31 cellular contexts compared by ENCODE assay signal in the genomic region with DNA sequence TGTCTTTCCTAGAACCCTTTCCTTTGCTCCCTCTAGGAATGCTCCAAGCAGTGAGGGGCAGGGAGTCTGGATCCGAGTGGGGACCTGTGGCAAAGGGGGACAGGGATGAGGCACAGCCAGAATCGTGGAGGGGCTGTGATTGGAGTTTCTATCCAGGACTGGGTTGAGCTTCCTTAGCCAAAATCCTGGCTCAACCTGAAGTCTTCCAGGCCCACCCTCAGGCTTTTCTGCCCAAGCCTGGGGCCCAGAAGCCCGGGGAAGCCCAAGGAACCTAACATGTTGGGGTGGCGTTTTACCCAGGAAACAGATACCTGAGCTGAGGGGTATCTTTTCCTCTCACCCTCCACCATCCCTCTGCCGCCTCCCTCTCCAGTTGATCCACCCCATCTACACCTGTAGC. TPM values are rescaled to one million over a fixed set of nuclear protein-coding genes. Genes with fewer than 3 reads are reported as not detected.
"Had no signal": no experiment of that assay in that cellular context is flagged by ENCODE, and none has a peak within 500 bp of the region (broad histone marks: within the 10 kb centered on the region; RNA-seq: fewer than 3 reads in every experiment).

No MANE protein-coding gene starts in this region.

- H3K36me3 ChIP-seq: adrenal gland, breast epithelium had no signal

- DNase-seq: activated B cell treated with CpG ODN at 0.5 μM for 24 hours; activated CD4-positive, alpha-beta memory T cell treated with anti-CD3 and anti-CD28 coated beads for 36 hours; activated CD4-positive, alpha-beta T cell treated with anti-CD3 and anti-CD28 coated beads for 4 hours; activated CD4-positive, alpha-beta T cell treated with anti-CD3 and anti-CD28 coated beads, Interleukin-2, amount 50 U/mL, for 1 hour; activated CD4-positive, CD25-positive, alpha-beta regulatory T cell treated with anti-CD3 and anti-CD28 coated beads, Interleukin-2, amount 50 U/mL, for 72 hours; activated CD8-positive, alpha-beta memory T cell treated with anti-CD3 and anti-CD28 coated beads, Interleukin-2, amount 50 U/mL, for 4 hours; activated gamma-delta T cell treated with Interleukin-2 at 50 U/mL for 16 hours; activated naive CD4-positive, alpha-beta T cell treated with anti-CD3 and anti-CD28 coated beads for 36 hours; activated T-cell treated with anti-CD3 and anti-CD28 coated beads for 4 hours; activated T-cell treated with anti-CD3 and anti-CD28 coated beads, Interleukin-2, amount 50 U/mL, for 4 hours; adrenal gland; body of pancreas; caudate nucleus; NCI-H1092 treated with DMSO at 0.1 percent for 48 hours; NCI-H1417; NCI-H187 treated with DMSO at 0.1 percent for 48 hours; NCI-H2081; NCI-H226; NCI-H446 treated with DMSO at 0.1 percent for 48 hours; NCI-H524; NCI-H69; SHP77; SJCRH30 had no signal

- H3K9me3 ChIP-seq: adrenal gland, body of pancreas, breast epithelium, SJCRH30 had no signal

- H3K4me3 ChIP-seq: adrenal gland, body of pancreas, breast epithelium, SJCRH30, SK-N-MC had no signal

- H3K27me3 ChIP-seq: breast epithelium, SJCRH30 had no signal

- H3K4me1 ChIP-seq: breast epithelium had no signal

- H3K27ac ChIP-seq: adrenal gland, body of pancreas, breast epithelium, SJCRH30, SK-N-MC had no signal

- ATAC-seq: activated naive CD4-positive, alpha-beta T cell treated with anti-CD3 and anti-CD28 coated beads, Interleukin-2, amount 50 U/mL, for 72 hours; activated T-cell treated with anti-CD3 and anti-CD28 coated beads, Interleukin-2, amount 50 U/mL, for 4 hours; body of pancreas; Panc1 had no signal

RNA-seq across cellular contexts. Expression of gene MYOG, which starts 5.4 kb away (rescaled TPM):
- total RNA-seq: activated B cell treated with CpG ODN at 0.5 μM for 24 hours; activated CD4-positive, alpha-beta memory T cell treated with anti-CD3 and anti-CD28 coated beads for 36 hours; activated naive CD4-positive, alpha-beta T cell treated with anti-CD3 and anti-CD28 coated beads for 36 hours; activated naive CD4-positive, alpha-beta T cell treated with anti-CD3 and anti-CD28 coated beads, Interleukin-2, amount 50 U/mL, for 72 hours; activated T-cell treated with anti-CD3 and anti-CD28 coated beads, Interleukin-2, amount 50 U/mL, for 4 hours; activated T-helper 1 cell treated with anti-CD3 and anti-CD28 coated beads, Interleukin-12 subunit alpha, Interleukin-12 subunit beta, Interleukin-2, Interleukin-4 antibody, amounts not matched to agents 30 ng/mL and 10 ng/mL and 1 ng/mL, durations not matched to agents 14 hours and 24 hours and 36 hours; adrenal gland; astrocyte; body of pancreas; breast epithelium; M059J; RPMI7951 had no signal
- polyA plus RNA-seq: adrenal gland had no signal

RNA-seq across cellular contexts. Expression of gene ADORA1, which starts 47.1 kb away (rescaled TPM):
- total RNA-seq: activated B cell treated with CpG ODN at 0.5 μM for 24 hours; activated CD4-positive, alpha-beta memory T cell treated with anti-CD3 and anti-CD28 coated beads for 36 hours; activated naive CD4-positive, alpha-beta T cell treated with anti-CD3 and anti-CD28 coated beads for 36 hours; activated naive CD4-positive, alpha-beta T cell treated with anti-CD3 and anti-CD28 coated beads, Interleukin-2, amount 50 U/mL, for 72 hours; activated T-helper 1 cell treated with anti-CD3 and anti-CD28 coated beads, Interleukin-12 subunit alpha, Interleukin-12 subunit beta, Interleukin-2, Interleukin-4 antibody, amounts not matched to agents 30 ng/mL and 10 ng/mL and 1 ng/mL, durations not matched to agents 14 hours and 24 hours and 36 hours had no signal

RNA-seq across cellular contexts. Expression of gene PPFIA4, which starts 54.2 kb away (rescaled TPM):
- total RNA-seq: body of pancreas had no signal
